Comparison of ENCODE assay signal across 7 cellular contexts in the genomic region with DNA sequence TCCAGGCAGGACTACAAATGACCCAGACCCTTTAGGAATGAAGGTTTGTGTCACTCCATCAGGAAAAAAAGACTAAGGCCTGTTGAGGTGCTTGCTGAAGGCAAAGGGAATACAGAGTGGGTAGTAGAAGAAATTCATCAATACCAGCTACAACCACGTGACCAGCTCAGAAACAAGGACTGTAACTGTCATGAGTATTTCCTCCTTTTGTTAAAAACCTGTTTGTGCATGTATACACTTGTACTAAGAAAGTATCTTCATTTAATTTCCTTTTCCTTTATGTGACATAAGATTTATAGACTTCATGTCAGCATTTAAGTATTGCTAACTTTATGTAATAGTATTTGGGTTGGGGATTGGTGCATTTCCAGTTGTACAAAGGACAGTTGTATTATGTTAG. TPM values are rescaled to one million over a fixed set of nuclear protein-coding genes. Genes with fewer than 3 reads are reported as not detected.
DNase-seq lines count a peak whose midpoint lies in the region; ATAC-seq, FAIRE-seq and TF ChIP-seq lines count a peak whose summit lies in the region.
"Not testable (repeated sequence)": the region's sequence is repeated elsewhere in the genome, so short reads cannot be mapped to it uniquely, and the experiment has no call there.

No MANE protein-coding gene starts in this region.

- not testable (repeated sequence) for TF ChIP-seq CTCF in GM12878 (IDR thresholded peaks at IDR 0.05 in 2 of 3, conservative IDR thresholded peaks at IDR 0.05 in 1 of 3; ENCODE audit: control insufficient read depth in 2 of 3, extremely low read depth in 1 of 3, insufficient read depth in 1 of 3, low read depth in 3 of 3, low read length in 3 of 3); K562 (IDR thresholded peaks at IDR 0.05 in 2 of 3, conservative IDR thresholded peaks at IDR 0.05 in 1 of 3; ENCODE audit: insufficient read depth in 2 of 3, low read depth in 1 of 3, low read length in 3 of 3); mammary epithelial cell (conservative IDR thresholded peaks at IDR 0.05 in 1 of 2, IDR thresholded peaks at IDR 0.05 in 1 of 2; ENCODE audit: extremely low read depth in 1 of 2, insufficient read depth in 1 of 2, low read depth in 1 of 2, low read length in 2 of 2); bronchial epithelial cell (IDR thresholded peaks at IDR 0.05; ENCODE audit: insufficient read depth, low read length, severe bottlenecking); epithelial cell of esophagus (IDR thresholded peaks at IDR 0.05; ENCODE audit: insufficient read depth, low read depth, low read length, missing control alignments)

- H3K4me1 Mint-ChIP-seq in T-helper 2 cell treated with Interferon-gamma antibody and Interleukin-4, amounts not matched to agents 5 μg/mL and 100 μg/mL, for 36 hours (ENCODE audit: low read depth), result not testable (repeated sequence)

- dilution Hi-C loops in mammary epithelial cell (cut with HindIII; ENCODE audit: low sequenced_read_pairs), result not testable (repeated sequence)

- H3K9ac ChIP-seq in GM12878 (ENCODE audit: control insufficient read depth, insufficient read depth, low read length); K562 (ENCODE audit: insufficient read depth in 1 of 2, low read depth in 2 of 2, low read length in 2 of 2); mammary epithelial cell (ENCODE audit: insufficient read depth, low read length): not testable (repeated sequence)

- not testable (repeated sequence) for H3K36me3 ChIP-seq in GM12878 (ENCODE audit: control insufficient read depth in 2 of 2, insufficient read depth in 2 of 2, low read length in 1 of 2); K562 (ENCODE audit: control insufficient read depth, insufficient read depth, low read length); mammary epithelial cell (ENCODE audit: insufficient read depth, low read length); bronchial epithelial cell (ENCODE audit: control insufficient read depth, insufficient read depth, low read length)

- not testable (repeated sequence) for H3K4me2 ChIP-seq in GM12878 (ENCODE audit: control insufficient read depth, insufficient read depth); K562 (ENCODE audit: insufficient read depth, low read length); mammary epithelial cell (ENCODE audit: insufficient read depth, low read depth, low read length)

- intact Hi-C loops in GM12878 (cut with micrococcal nuclease; ENCODE audit: unreplicated experiment); K562 (cut with micrococcal nuclease); mammary epithelial cell (cut with micrococcal nuclease): not testable (repeated sequence)

- not testable (repeated sequence) for H3K9me1 ChIP-seq in K562 (ENCODE audit: control insufficient read depth, insufficient read depth, low read length)

- H3K27me3 ChIP-seq in GM12878 (replicated peaks in 1 of 2; ENCODE audit: control insufficient read depth in 2 of 2, insufficient read depth in 2 of 2, low read length in 1 of 2); K562 (ENCODE audit: control insufficient read depth in 2 of 2, insufficient read depth in 2 of 2, low read length in 2 of 2); mammary epithelial cell (ENCODE audit: insufficient read depth, low read length); bronchial epithelial cell (ENCODE audit: control insufficient read depth, insufficient read depth, low read length): not testable (repeated sequence)

- not testable (repeated sequence) for H3K27ac ChIP-seq in GM12878 (ENCODE audit: control insufficient read depth, insufficient read depth); K562 (ENCODE audit: extremely low read depth, low read depth, low read length); mammary epithelial cell (ENCODE audit: insufficient read depth, low read depth, low read length)

- not testable (repeated sequence) for H3K27me3 Mint-ChIP-seq in T-helper 2 cell treated with Interferon-gamma antibody and Interleukin-4, amounts not matched to agents 5 μg/mL and 100 μg/mL, for 36 hours (ENCODE audit: low read depth)

- POLR2A ChIA-PET in GM12878 (lab: Charles Lee); K562 (lab: Yijun Ruan, JAX): not testable (repeated sequence)

- RAD21 ChIA-PET in GM12878 (lab: Charles Lee; ENCODE audit: unreplicated experiment), result not testable (repeated sequence)

- TF ChIP-seq POLR2A in GM12878 (IDR thresholded peaks at IDR 0.05; ENCODE audit: low read depth, low read length); K562 (conservative IDR thresholded peaks at IDR 0.05): not testable (repeated sequence)

- BruUV-seq in GM12878 (replicated peaks; lab: Mats Ljungman, UMichigan); K562 (replicated peaks; lab: Mats Ljungman, UMichigan); mammary epithelial cell (replicated peaks; lab: Mats Ljungman, UMichigan): not testable (repeated sequence)

- not testable (repeated sequence) for H3K9me3 ChIP-seq in GM12878 (replicated peaks; ENCODE audit: control insufficient read depth, insufficient read depth, low read length); K562 (replicated peaks; ENCODE audit: control insufficient read depth, insufficient read depth, low read depth, low read length); mammary epithelial cell (replicated peaks; ENCODE audit: insufficient read depth, low read length)

- 0% methylated on average over 1 of the region's 1 CpG for WGBS in GM12878 (ENCODE audit: insufficient coverage, insufficient replicate concordance, low lambda C conversion rate, missing lambda C conversion rate)
- 13% methylated on average over 1 of the region's 1 CpG for WGBS in K562 (ENCODE audit: insufficient coverage, low coverage, missing lambda C conversion rate)
- 33% methylated on average over 1 of the region's 1 CpG for WGBS in mammary epithelial cell (ENCODE audit: low coverage, missing lambda C conversion rate)

- H3K9me3 Mint-ChIP-seq in T-helper 2 cell treated with Interferon-gamma antibody and Interleukin-4, amounts not matched to agents 5 μg/mL and 100 μg/mL, for 36 hours, result not testable (repeated sequence)

- not testable (repeated sequence) for H3K4me3 Mint-ChIP-seq in T-helper 2 cell treated with Interferon-gamma antibody and Interleukin-4, amounts not matched to agents 5 μg/mL and 100 μg/mL, for 36 hours

- ATAC-seq in GM12878, K562: not testable (repeated sequence)

- not testable (repeated sequence) for H3K4me1 ChIP-seq in GM12878 (ENCODE audit: control insufficient read depth, insufficient read depth, low read length); K562 (replicated peaks in 1 of 2; ENCODE audit: control insufficient read depth in 2 of 2, insufficient read depth in 2 of 2, low read length in 2 of 2); mammary epithelial cell (ENCODE audit: insufficient read depth, low read length)

- H3K4me3 ChIP-seq in GM12878; K562; mammary epithelial cell (replicated peaks in 1 of 3; ENCODE audit: insufficient read depth in 1 of 3, low read depth in 2 of 3, low read length in 3 of 3); bronchial epithelial cell (ENCODE audit: low read depth, low read length); epithelial cell of esophagus (ENCODE audit: low read length): not testable (repeated sequence)

- not testable (repeated sequence) for TF ChIP-seq RAD21 in GM12878 (IDR thresholded peaks at IDR 0.05; ENCODE audit: insufficient read depth, low read depth, low read length); K562 (CRISPR knock-in tag; conservative IDR thresholded peaks at IDR 0.05 in 1 of 2, IDR thresholded peaks at IDR 0.05 in 1 of 2)

- H2AFZ ChIP-seq in GM12878 (ENCODE audit: control insufficient read depth, low read depth, low read length); K562 (ENCODE audit: low read depth, low read length): not testable (repeated sequence)
- peak overlapping the region; percentile 33 for H2AFZ ChIP-seq in mammary epithelial cell (ENCODE audit: low read depth, low read length)

- in situ Hi-C loops in GM12878 (cut with MboI); K562 (cut with MboI): not testable (repeated sequence)
- in situ Hi-C loops in mammary epithelial cell (cut with MboI; ENCODE audit: low sequenced_read_pairs in 2 of 2), result loop anchor here in 1 of 2 donors (10.0 kb wide), 1 partner anchor 168 kb away; no protein-coding TSS in a partner anchor

- H3K79me2 ChIP-seq in GM12878 (ENCODE audit: control insufficient read depth, insufficient read depth, low read length); K562 (ENCODE audit: control insufficient read depth, insufficient read depth, low read length); mammary epithelial cell (ENCODE audit: insufficient read depth, low read length): not testable (repeated sequence)

- CTCF ChIA-PET in GM12878 (lab: Yijun Ruan, JAX), result interaction anchor here (1.0 to 1.2 kb wide), 2 partner anchors 12 to 398 kb away, joined by 3 to 4 read pairs; no protein-coding TSS in a partner anchor
- CTCF ChIA-PET in K562 (lab: Yijun Ruan, JAX; ENCODE audit: low intra/inter-chr PET ratio); mammary epithelial cell (lab: Charles Lee; ENCODE audit: low non-redundant PET): not testable (repeated sequence)

- peak overlapping the region; percentile 13 for H3K27ac Mint-ChIP-seq in T-helper 2 cell treated with Interferon-gamma antibody and Interleukin-4, amounts not matched to agents 5 μg/mL and 100 μg/mL, for 36 hours

- not testable (repeated sequence) for H4K20me1 ChIP-seq in GM12878 (ENCODE audit: control insufficient read depth, insufficient read depth); K562 (replicated peaks; ENCODE audit: control insufficient read depth, insufficient read depth, low read length); mammary epithelial cell (ENCODE audit: insufficient read depth, low read length)

- FAIRE-seq in GM12878 (lab: Jason Lieb, UNC); K562 (lab: Jason Lieb, UNC); bronchial epithelial cell (lab: Jason Lieb, UNC): not testable (repeated sequence)

- SMC1A ChIA-PET in GM12878 (lab: Charles Lee; ENCODE audit: uncharacterized antibody, unreplicated experiment), result not testable (repeated sequence)

- not testable (repeated sequence) for DNase-seq in T-helper 2 cell treated with Interferon-gamma antibody and Interleukin-4, amounts not matched to agents 5 μg/mL and 100 μg/mL, for 36 hours (ENCODE audit: low spot score); GM12878 (ENCODE audit: low read depth, low spot score); K562 (ENCODE audit: extremely low read depth in 1 of 4, low spot score in 3 of 4)
- DNase-seq in mammary epithelial cell (peak; percentile 17), bronchial epithelial cell (ENCODE audit: low read depth) (peak; percentile 58), epithelial cell of esophagus (ENCODE audit: low read depth) (peak; percentile 53), lung microvascular endothelial cell (ENCODE audit: low read depth in 2 of 2) (peak; percentile 11 to 14)

- TF ChIP-seq EP300 in GM12878 (IDR thresholded peaks at IDR 0.05; ENCODE audit: borderline replicate concordance in 1 of 2, control insufficient read depth in 1 of 2, low read depth in 2 of 2, low read length in 2 of 2); K562 (IDR thresholded peaks at IDR 0.05; ENCODE audit: low read length): not testable (repeated sequence)

- H3K36me3 Mint-ChIP-seq in T-helper 2 cell treated with Interferon-gamma antibody and Interleukin-4, amounts not matched to agents 5 μg/mL and 100 μg/mL, for 36 hours (ENCODE audit: low read depth), result not testable (repeated sequence)

RNA-seq across cellular contexts. Expression of gene TBC1D23, which starts 18.3 kb away (rescaled TPM):
- total RNA-seq in GM12878 (2013; cell fraction: nucleolus; rRNA removed), result 62.7 and 72.1 TPM in 2 replicates
- total RNA-seq in GM12878 (2014; rRNA removed) (16.0 and 20.0 TPM in 2 replicates), GM12878 (2014; rRNA removed; fragmentation: Illumina TruSeq; extraction: Trizol) (18.6 and 19.4 TPM in 2 replicates), GM12878 (2021) (17.0 and 18.1 TPM in 2 replicates), K562 (2014; rRNA removed) (26.7 and 28.0 TPM in 2 replicates), K562 (2014; rRNA removed; fragmentation: Illumina TruSeq; extraction: Trizol) (48.7 and 56.5 TPM in 2 replicates), K562 (2015; rRNA removed; fragmentation: Illumina TruSeq; extraction: Trizol) (32.0 and 35.2 TPM in 2 replicates), K562 (2021) (42.8 and 48.2 TPM in 2 replicates), mammary epithelial cell (10 to 100 TPM; 54.3 to 57.1 TPM), bronchial epithelial cell (36.6 and 46.3 TPM in 2 replicates), lung microvascular endothelial cell (25.1 and 26.8 TPM in 2 replicates)
- 8.5 TPM for polyA plus RNA-seq in GM12878 (2011; ENCODE audit: low read depth)
- polyA plus RNA-seq in GM12878 (2011; rRNA removed) (22.8 and 36.0 TPM in 2 replicates), GM12878 (2014; fragmentation: Illumina TruSeq; extraction: Trizol) (12.6 and 15.5 TPM in 2 replicates), GM12878 (2014; fragmentation: Nextera tagmentation; extraction: Ambion mirVana) (10 to 100 TPM; 13.5 to 16.2 TPM), GM12878 (2014; rRNA removed) (8.2 and 9.8 TPM in 2 replicates), GM12878 (2016; fragmentation: Nextera tagmentation; extraction: Ambion mirVana) (10 to 100 TPM; 20.6 to 23.2 TPM), K562 (2011; rRNA removed) (75.2 and 85.8 TPM in 2 replicates), K562 (2014; fragmentation: Illumina TruSeq; extraction: Trizol) (24.4 and 29.0 TPM in 2 replicates), K562 (2014; fragmentation: Nextera tagmentation; extraction: Ambion mirVana) (10 to 100 TPM; 43.7 to 49.3 TPM), K562 (2014; rRNA removed) (23.4 and 25.8 TPM in 2 replicates), mammary epithelial cell (17.8 TPM)
- polyA plus RNA-seq in GM12878 (2011; cell fraction: cytosol; rRNA removed), result 7.4 and 7.8 TPM in 2 replicates
- 12.8 and 14.9 TPM in 2 replicates for polyA plus RNA-seq in GM12878 (2011; cell fraction: nucleus; rRNA removed)
- polyA plus RNA-seq in GM12878 (2012), result 10.6 and 13.0 TPM in 2 replicates
- polyA minus RNA-seq in GM12878 (2011; rRNA and poly(A)+ RNA removed), result 13.8 and 39.4 TPM in 2 replicates
- polyA minus RNA-seq in GM12878 (2011; cell fraction: cytosol; rRNA and poly(A)+ RNA removed), result 5.5 and 8.2 TPM in 2 replicates
- 12.9 and 15.3 TPM in 2 replicates for polyA minus RNA-seq in GM12878 (2011; cell fraction: nucleus; rRNA and poly(A)+ RNA removed)
- total RNA-seq in K562 (2011; cell fraction: chromatin; rRNA removed; ENCODE audit: low replicate concordance), result 86.1 and 137 TPM in 2 replicates
- 23.0 and 30.1 TPM in 2 replicates for total RNA-seq in K562 (2011; cell fraction: nucleolus; rRNA removed)
- 48.8 and 56.6 TPM in 2 replicates for total RNA-seq in K562 (2011; cell fraction: nucleoplasm; rRNA removed)
- 13.5 and 23.4 TPM in 2 replicates for polyA plus RNA-seq in K562 (2011; cell fraction: cytosol; rRNA removed)
- 27.0 and 42.7 TPM in 2 replicates for polyA plus RNA-seq in K562 (2011; cell fraction: nucleus; rRNA removed)
- 20.5 and 23.1 TPM in 2 replicates for polyA plus RNA-seq in K562 (2012)
- polyA minus RNA-seq in K562 (2011; rRNA and poly(A)+ RNA removed), result 104 and 139 TPM in 2 replicates
- polyA minus RNA-seq in K562 (2011; cell fraction: cytosol; rRNA and poly(A)+ RNA removed), result 35.6 and 41.3 TPM in 2 replicates
- polyA minus RNA-seq in K562 (2011; cell fraction: nucleus; rRNA and poly(A)+ RNA removed), result 27.5 and 53.5 TPM in 2 replicates
- polyA minus RNA-seq in mammary epithelial cell, result 17.3 TPM
